ENCODE assay signal across 20 cellular contexts in the genomic region with DNA sequence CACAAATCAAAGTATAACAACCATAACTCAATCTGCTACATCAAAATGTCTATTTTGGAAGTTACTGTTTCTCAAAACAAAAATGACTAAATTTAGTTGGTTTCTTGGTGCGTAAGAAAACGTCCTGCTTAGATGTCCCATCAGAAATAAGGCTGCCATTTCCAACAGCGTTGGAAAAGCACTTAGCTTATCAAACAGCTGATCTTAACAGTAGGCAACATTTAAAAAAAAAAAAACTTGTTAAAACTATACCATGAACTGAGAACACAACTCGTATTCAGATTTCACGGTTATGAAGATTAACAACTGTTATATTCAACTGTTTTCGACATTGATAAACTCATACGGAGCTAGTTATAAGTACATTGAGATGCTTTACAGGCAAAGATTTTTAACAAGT. TPM values are rescaled to one million over a fixed set of nuclear protein-coding genes. Genes with fewer than 3 reads are reported as not detected.
DNase-seq lines count a peak whose midpoint lies in the region; ATAC-seq and TF ChIP-seq lines count a peak whose summit lies in the region.
"Had no signal": no experiment of that assay in that cellular context is flagged by ENCODE, and none has a peak within 500 bp of the region (broad histone marks: within the 10 kb centered on the region; RNA-seq: fewer than 3 reads in every experiment).

No MANE protein-coding gene starts in this region.

- TF ChIP-seq CTCF in A673 (conservative IDR thresholded peaks at IDR 0.05; ENCODE audit: low read depth, low read length) (no peak), Calu3 (IDR thresholded peaks at IDR 0.05; ENCODE audit: unreplicated experiment) (no peak), SU-DHL-6 (IDR thresholded peaks at IDR 0.05; ENCODE audit: insufficient read depth, low read length, poor library complexity, severe bottlenecking) (no peak), endodermal cell (conservative IDR thresholded peaks at IDR 0.05) (no peak)

- H3K27me3 ChIP-seq in A673 (replicated peaks; ENCODE audit: insufficient read depth, low read depth, low read length, poor library complexity), result no peaks in the 10 kb centered on the region
- no peaks in the 10 kb centered on the region for H3K27me3 ChIP-seq in SU-DHL-6 (ENCODE audit: low read length)
- no peaks in the 10 kb centered on the region for H3K27me3 ChIP-seq in endodermal cell (ENCODE audit: control insufficient read depth, insufficient read depth, low read length, poor library complexity, severe bottlenecking)
- H3K27me3 ChIP-seq: thyroid gland had no signal

- H3K4me1 Mint-ChIP-seq in Calu3 (ENCODE audit: low read depth, unreplicated experiment), result peaks cover 38% of the 10 kb centered on the region
- H3K4me1 Mint-ChIP-seq in endodermal cell, result peaks cover 33% of the 10 kb centered on the region

- H3K79me2 ChIP-seq in SU-DHL-6 (ENCODE audit: insufficient read depth, low read length), result peaks cover 85% of the 10 kb centered on the region

- no peak for ATAC-seq in GM18511 (IDR thresholded peaks at IDR 0.05; ENCODE audit: unreplicated experiment)
- ATAC-seq: activated CD8-positive, alpha-beta memory T cell treated with anti-CD3 and anti-CD28 coated beads, Interleukin-2, amount 10 ng/mL, durations not matched to agents 7 days and 5 days; mucosa of descending colon; right cardiac atrium; stimulated activated effector memory CD8-positive, alpha-beta T cell treated with anti-CD3 and anti-CD28 coated beads, Interleukin-12 subunit alpha, Interleukin-12 subunit beta, amount 100 ng/mL, for 72 hours had no signal

- no peak for DNase-seq in A673 (ENCODE audit: low spot score)
- no peak for DNase-seq in Calu3
- no peak for DNase-seq in endodermal cell
- no peak for DNase-seq in activated gamma-delta T cell (lab: John Stamatoyannopoulos, UW)
- no peak for DNase-seq in NCI-H446 (lab: John Stamatoyannopoulos, UW)
- no peak for DNase-seq in NCI-H526 (lab: John Stamatoyannopoulos, UW)
- DNase-seq: activated B cell treated with CpG ODN at 0.5 μM for 24 hours; activated CD8-positive, alpha-beta memory T cell treated with anti-CD3 and anti-CD28 coated beads, Interleukin-2, amount 10 ng/mL, durations not matched to agents 7 days and 5 days; COR-L47; KG1; mucosa of descending colon; NCI-H1092; nucleus accumbens; OCI-M1; SHP77 treated with DMSO at 0.1 percent for 48 hours; thyroid gland had no signal

- POLR2A ChIA-PET in A673 (lab: Charles Lee; ENCODE audit: low non-redundant PET), result no interaction called here

- H3K4me1 ChIP-seq in A673 (ENCODE audit: insufficient read depth, low read length, poor library complexity, severe bottlenecking), result peaks cover 68% of the 10 kb centered on the region
- H3K4me1 ChIP-seq in endodermal cell (ENCODE audit: control insufficient read depth, insufficient read depth, low read length), result no peaks in the 10 kb centered on the region

- peaks cover 23% of the 10 kb centered on the region; the same call in 1 of the 2 replicates for H4K20me1 ChIP-seq in SU-DHL-6 (ENCODE audit: low read depth, low read length)

- H3K4me2 ChIP-seq in SU-DHL-6 (ENCODE audit: low read depth, low read length, poor library complexity, severe bottlenecking), result peak overlapping the region; percentile 77

- H3K9me3 ChIP-seq in A673 (ENCODE audit: low read depth, low read length, poor library complexity, severe bottlenecking) (no peaks in the 10 kb centered on the region), SU-DHL-6 (ENCODE audit: insufficient read depth, low read length) (no peaks in the 10 kb centered on the region), endodermal cell (ENCODE audit: control insufficient read depth, low read length) (no peaks in the 10 kb centered on the region)
- H3K9me3 ChIP-seq: mucosa of descending colon, thyroid gland had no signal

- H3K27me3 Mint-ChIP-seq in Calu3 (ENCODE audit: unreplicated experiment) (no peaks in the 10 kb centered on the region), endodermal cell (ENCODE audit: insufficient read depth) (no peaks in the 10 kb centered on the region)
- H3K27me3 Mint-ChIP-seq: activated B cell treated with CpG ODN at 0.5 μM for 24 hours; activated CD8-positive, alpha-beta memory T cell treated with anti-CD3 and anti-CD28 coated beads, Interleukin-2, amount 10 ng/mL, durations not matched to agents 7 days and 5 days had no signal

- H3K4me3 Mint-ChIP-seq in Calu3 (ENCODE audit: low read depth, unreplicated experiment) (peak overlapping the region; percentile 73), endodermal cell (no peak overlapping the region)

- intact Hi-C loops in A673 (cut with micrococcal nuclease; ENCODE audit: unreplicated experiment), result loop anchor here (10.0 kb wide), 1 partner anchor 372 kb away; no protein-coding TSS in a partner anchor
- intact Hi-C loops in Calu3 (cut with micrococcal nuclease; ENCODE audit: unreplicated experiment), result loop anchor here (5.0 kb wide), 1 partner anchor 600 kb away; the partner anchor contains the start of gene JRKL

- no peaks in the 10 kb centered on the region for H3K9me2 ChIP-seq in SU-DHL-6 (replicated peaks; ENCODE audit: insufficient read depth, low read length)

- H3K27ac ChIP-seq in A673 (ENCODE audit: low read depth, low read length, poor library complexity, severe bottlenecking), result no peak overlapping the region
- no peak overlapping the region for H3K27ac ChIP-seq in SU-DHL-6 (ENCODE audit: low read depth, low read length)
- H3K27ac ChIP-seq in endodermal cell (ENCODE audit: low read depth, low read length), result no peak overlapping the region
- H3K27ac ChIP-seq: thyroid gland had no signal

- peaks cover 3% of the 10 kb centered on the region for H3K36me3 ChIP-seq in A673 (ENCODE audit: insufficient read depth, low read length, poor library complexity, severe bottlenecking)
- H3K36me3 ChIP-seq in SU-DHL-6 (ENCODE audit: low read length), result peaks cover 9% of the 10 kb centered on the region
- H3K36me3 ChIP-seq in endodermal cell (ENCODE audit: control insufficient read depth, insufficient read depth, low read length), result peaks cover 8% of the 10 kb centered on the region
- H3K36me3 ChIP-seq: thyroid gland had no signal

- H3K4me3 ChIP-seq in A673 (ENCODE audit: low read depth, low read length, poor library complexity, severe bottlenecking), result peak overlapping the region; percentile 91
- H3K4me3 ChIP-seq in SU-DHL-6 (ENCODE audit: insufficient read depth, low read length, poor library complexity, severe bottlenecking), result no peak overlapping the region
- peak overlapping the region; percentile 97 for H3K4me3 ChIP-seq in endodermal cell (ENCODE audit: low read length)
- H3K4me3 ChIP-seq: mucosa of descending colon, thyroid gland had no signal

- no peak overlapping the region for H2AFZ ChIP-seq in SU-DHL-6 (ENCODE audit: low read depth, low read length, severe bottlenecking)

- BruUV-seq in A673 (replicated peaks; lab: Mats Ljungman, UMichigan) (no TSS peak), Calu3 (replicated peaks; lab: Mats Ljungman, UMichigan) (no TSS peak)

- CTCF ChIA-PET in A673 (lab: Charles Lee) (interaction anchor here (0.6 kb wide), 1 partner anchor 27 kb away, joined by 10 read pairs; no protein-coding TSS in a partner anchor), Calu3 (lab: Charles Lee) (interaction anchor here (0.7 kb wide), 1 partner anchor 816 kb away, joined by 3 read pairs; no protein-coding TSS in a partner anchor)

- H3K36me3 Mint-ChIP-seq in Calu3 (ENCODE audit: insufficient read depth, unreplicated experiment) (peaks cover 57% of the 10 kb centered on the region), endodermal cell (ENCODE audit: low read depth) (peaks cover 6% of the 10 kb centered on the region)

- H3K27ac Mint-ChIP-seq in Calu3 (ENCODE audit: unreplicated experiment) (peak overlapping the region; percentile 38), endodermal cell (no peak overlapping the region)
- H3K27ac Mint-ChIP-seq: activated B cell treated with CpG ODN at 0.5 μM for 24 hours; stimulated activated effector memory CD8-positive, alpha-beta T cell treated with anti-CD3 and anti-CD28 coated beads, Interleukin-12 subunit alpha, Interleukin-12 subunit beta, amount 100 ng/mL, for 72 hours had no signal

- H3K9me3 Mint-ChIP-seq in Calu3 (ENCODE audit: low read depth, unreplicated experiment), result no peaks in the 10 kb centered on the region
- no peaks in the 10 kb centered on the region for H3K9me3 Mint-ChIP-seq in endodermal cell
- H3K9me3 Mint-ChIP-seq: activated B cell treated with CpG ODN at 0.5 μM for 24 hours; stimulated activated effector memory CD8-positive, alpha-beta T cell treated with anti-CD3 and anti-CD28 coated beads, Interleukin-12 subunit alpha, Interleukin-12 subunit beta, amount 100 ng/mL, for 72 hours had no signal

- peaks cover 9% of the 10 kb centered on the region; the same call in 1 of the 2 replicates for H3F3A ChIP-seq in SU-DHL-6 (ENCODE audit: insufficient read depth)

- H3K9ac ChIP-seq in SU-DHL-6 (ENCODE audit: low read length) (no peak overlapping the region), endodermal cell (ENCODE audit: extremely low read depth, low read length, poor library complexity, severe bottlenecking) (no peak overlapping the region)

- 96% methylated on average over 6 to 7 of the region's 7 CpGs for WGBS in endodermal cell (ENCODE audit: insufficient coverage in 1 of 2, insufficient read length in 1 of 2), 2 experiments

RNA-seq across cellular contexts. Expression of gene CEP57, which starts 2.4 kb away (rescaled TPM):
- total RNA-seq in A673 (2021), result 72.3 and 79.8 TPM in 2 replicates
- 58.7 and 59.4 TPM in 2 replicates for total RNA-seq in Calu3 (2022)
- 10 to 100 TPM; 54.6 to 88.1 TPM for total RNA-seq in endodermal cell
- polyA plus RNA-seq in endodermal cell (2013, experiment 1 of 2), result 64.3 TPM
- 59.1 TPM for polyA plus RNA-seq in endodermal cell (2013, experiment 2 of 2)

RNA-seq across cellular contexts. Expression of gene FAM76B, which starts 3.1 kb away (rescaled TPM):
- total RNA-seq in A673 (2021) (32.6 and 34.2 TPM in 2 replicates), Calu3 (2022) (20.4 and 28.2 TPM in 2 replicates), endodermal cell (10 to 100 TPM; 36.5 to 40.2 TPM)
- polyA plus RNA-seq in endodermal cell (2013, experiment 1 of 2), result 51.1 TPM
- polyA plus RNA-seq in endodermal cell (2013, experiment 2 of 2), result 44.1 TPM
